13 cellular contexts compared by ENCODE assay signal in genomic region chr2:71066856-71067255, GRCh38. TPM values are rescaled to one million over a fixed set of nuclear protein-coding genes. Genes with fewer than 3 reads are reported as not detected.
DNase-seq lines count a peak whose midpoint lies in the region; ATAC-seq and TF ChIP-seq lines count a peak whose summit lies in the region.
"Had no signal": no experiment of that assay in that cellular context is flagged by ENCODE, and none has a peak within 500 bp of the region (broad histone marks: within the 10 kb centered on the region; RNA-seq: fewer than 3 reads in every experiment).

No MANE protein-coding gene starts in this region.

- no peaks in the 10 kb centered on the region for H3K9me3 ChIP-seq in OCI-LY7 (ENCODE audit: low read length)

- peak overlapping the region; percentile 94 for H3K4me3 ChIP-seq in OCI-LY7 (ENCODE audit: low read depth, low read length, poor library complexity, severe bottlenecking)

- H3K36me3 ChIP-seq in OCI-LY7 (ENCODE audit: insufficient read depth, low read length), result peaks cover 25% of the 10 kb centered on the region; the same call in 1 of the 2 replicates

- peak overlapping the region; percentile 92 for H3K4me2 ChIP-seq in OCI-LY7 (ENCODE audit: low read length)

- POLR2A ChIA-PET in OCI-LY7 (lab: Charles Lee) (interaction anchor here (0.7 to 2.9 kb wide), 5 partner anchors 10 to 773 kb away, joined by 3 to 11 read pairs (median 3); partner anchors contain the start of genes MCEE, MPHOSPH10 and SNRPG), GM10248 (lab: Yijun Ruan, JAX) (interaction anchor here (1.1 kb wide), 1 partner anchor 11 kb away, joined by 4 read pairs; no protein-coding TSS in a partner anchor)

- H3K27ac Mint-ChIP-seq in activated naive CD4-positive, alpha-beta T cell treated with anti-CD3 and anti-CD28 coated beads, Interleukin-2, amount 50 U/mL, for 24 hours, result peak overlapping the region; percentile 62
- H3K27ac Mint-ChIP-seq in stimulated activated memory B cell treated with anti-CD40 and anti-IgM and Interleukin-4, amounts not matched to agents 10 μg/mL and 1 μg/mL and 100 μg/mL, for 72 hours, result peak overlapping the region; percentile 81

- H3K4me3 Mint-ChIP-seq in activated naive CD4-positive, alpha-beta T cell treated with anti-CD3 and anti-CD28 coated beads, Interleukin-2, amount 50 U/mL, for 24 hours, result peak overlapping the region; percentile 65
- H3K4me3 Mint-ChIP-seq in stimulated activated memory B cell treated with anti-CD40 and anti-IgM and Interleukin-4, amounts not matched to agents 10 μg/mL and 1 μg/mL and 100 μg/mL, for 72 hours, result no peak overlapping the region

- intact Hi-C loops in OCI-LY7 (cut with micrococcal nuclease; ENCODE audit: unreplicated experiment), result loop anchor here (5.0 to 10.0 kb wide), 4 partner anchors 160 to 980 kb away; partner anchors contain the start of genes PAIP2B, PCBP1 and TIA1

- H2AFZ ChIP-seq in OCI-LY7 (ENCODE audit: low read length), result no peak overlapping the region

- H3K79me2 ChIP-seq in OCI-LY7 (ENCODE audit: insufficient read depth, low read depth, low read length), result peaks cover 51% of the 10 kb centered on the region

- no peaks in the 10 kb centered on the region for H3K27me3 Mint-ChIP-seq in activated naive CD4-positive, alpha-beta T cell treated with anti-CD3 and anti-CD28 coated beads, Interleukin-2, amount 50 U/mL, for 24 hours
- no peaks in the 10 kb centered on the region for H3K27me3 Mint-ChIP-seq in stimulated activated memory B cell treated with anti-CD40 and anti-IgM and Interleukin-4, amounts not matched to agents 10 μg/mL and 1 μg/mL and 100 μg/mL, for 72 hours

- peak overlapping the region; percentile 99 for H3K27ac ChIP-seq in OCI-LY7 (ENCODE audit: low read depth, low read length, poor library complexity, severe bottlenecking)
- H3K27ac ChIP-seq: KMS-11 had no signal

- no peaks in the 10 kb centered on the region for H3K9me2 ChIP-seq in OCI-LY7 (ENCODE audit: insufficient read depth, low read length)

- H3K9me3 Mint-ChIP-seq in activated naive CD4-positive, alpha-beta T cell treated with anti-CD3 and anti-CD28 coated beads, Interleukin-2, amount 50 U/mL, for 24 hours, result no peaks in the 10 kb centered on the region
- no peaks in the 10 kb centered on the region for H3K9me3 Mint-ChIP-seq in stimulated activated memory B cell treated with anti-CD40 and anti-IgM and Interleukin-4, amounts not matched to agents 10 μg/mL and 1 μg/mL and 100 μg/mL, for 72 hours
- H3K9me3 Mint-ChIP-seq: mesothelial cell of epicardium had no signal

- no peak for ATAC-seq in stimulated activated memory B cell treated with anti-CD40 and anti-IgM and Interleukin-4, amounts not matched to agents 10 μg/mL and 1 μg/mL and 100 μg/mL, for 72 hours
- ATAC-seq in GM21576 (IDR thresholded peaks at IDR 0.05; ENCODE audit: unreplicated experiment), result no peak

- peaks cover 4% of the 10 kb centered on the region for H3K36me3 Mint-ChIP-seq in activated naive CD4-positive, alpha-beta T cell treated with anti-CD3 and anti-CD28 coated beads, Interleukin-2, amount 50 U/mL, for 24 hours
- peaks cover 6% of the 10 kb centered on the region for H3K36me3 Mint-ChIP-seq in stimulated activated memory B cell treated with anti-CD40 and anti-IgM and Interleukin-4, amounts not matched to agents 10 μg/mL and 1 μg/mL and 100 μg/mL, for 72 hours
- H3K36me3 Mint-ChIP-seq: mesothelial cell of epicardium had no signal

- TF ChIP-seq CTCF in OCI-LY7 (conservative IDR thresholded peaks at IDR 0.05; ENCODE audit: low read length) (no peak), GM10248 (IDR thresholded peaks at IDR 0.05; ENCODE audit: control extremely low read depth, extremely low read depth, low read depth, missing control alignments) (no peak)

- peaks cover 14% of the 10 kb centered on the region; the same call in 1 of the 2 replicates for H4K20me1 ChIP-seq in OCI-LY7 (ENCODE audit: insufficient read depth, low read length)

- DNase-seq in activated naive CD4-positive, alpha-beta T cell (lab: John Stamatoyannopoulos, UW), result no peak
- peak; percentile 26 for DNase-seq in OCI-LY7 (ENCODE audit: low spot score)
- DNase-seq in islet precursor cell, result peak; percentile 22
- DNase-seq in stimulated activated CD4-positive, alpha-beta T cell treated with anti-CD3 and anti-CD28 coated beads, Interleukin-12 subunit alpha, Interleukin-12 subunit beta, amount 100 ng/mL, for 4 hours, result no peak
- DNase-seq in GM10248 (ENCODE audit: extremely low spot score), result no peak
- DNase-seq: activated CD8-positive, alpha-beta memory T cell treated with anti-CD3 and anti-CD28 coated beads, Interleukin-2, amount 50 U/mL, for 4 hours; NCI-H187; NCI-H524 treated with DMSO at 0.1 percent for 48 hours had no signal

- CTCF ChIA-PET in OCI-LY7 (lab: Charles Lee; ENCODE audit: unreplicated experiment), result no interaction called here
- CTCF ChIA-PET in GM10248 (lab: Yijun Ruan, JAX), result interaction anchor here (1.0 to 6.1 kb wide), 3 partner anchors 14 to 65 kb away, joined by 3 to 29 read pairs (median 13); no protein-coding TSS in a partner anchor

- H3K4me1 ChIP-seq in OCI-LY7 (ENCODE audit: insufficient read depth, low read length, poor library complexity, severe bottlenecking), result peaks cover 81% of the 10 kb centered on the region

- H3K4me1 Mint-ChIP-seq in activated naive CD4-positive, alpha-beta T cell treated with anti-CD3 and anti-CD28 coated beads, Interleukin-2, amount 50 U/mL, for 24 hours, result peaks cover 43% of the 10 kb centered on the region
- H3K4me1 Mint-ChIP-seq in stimulated activated memory B cell treated with anti-CD40 and anti-IgM and Interleukin-4, amounts not matched to agents 10 μg/mL and 1 μg/mL and 100 μg/mL, for 72 hours, result peaks cover 69% of the 10 kb centered on the region

- no TSS peak for BruUV-seq in OCI-LY7 (replicated peaks; lab: Mats Ljungman, UMichigan)

RNA-seq across cellular contexts. Expression of gene NAGK, which starts 1.6 kb away (rescaled TPM):
- total RNA-seq in OCI-LY7 (2014; rRNA removed; shearing (Covaris generic)), result 79.7 and 97.8 TPM in 2 replicates
- total RNA-seq in OCI-LY7 (2022), result 211 and 221 TPM in 2 replicates

Comparison
In these comparisons a context has a peak if more than half of its experiments do, and no peak if none do; other contexts are left out.
1. DNase-seq: peak in OCI-LY7 (single experiment) and islet precursor cell (single experiment); none in activated naive CD4-positive, alpha-beta T cell (0 of 4), stimulated activated CD4-positive, alpha-beta T cell treated with anti-CD3 and anti-CD28 coated beads, Interleukin-12 subunit alpha, Interleukin-12 subunit beta, amount 100 ng/mL, for 4 hours (single experiment) and GM10248 (single experiment).